1 cellular context compared by ENCODE assay signal in the genomic region with DNA sequence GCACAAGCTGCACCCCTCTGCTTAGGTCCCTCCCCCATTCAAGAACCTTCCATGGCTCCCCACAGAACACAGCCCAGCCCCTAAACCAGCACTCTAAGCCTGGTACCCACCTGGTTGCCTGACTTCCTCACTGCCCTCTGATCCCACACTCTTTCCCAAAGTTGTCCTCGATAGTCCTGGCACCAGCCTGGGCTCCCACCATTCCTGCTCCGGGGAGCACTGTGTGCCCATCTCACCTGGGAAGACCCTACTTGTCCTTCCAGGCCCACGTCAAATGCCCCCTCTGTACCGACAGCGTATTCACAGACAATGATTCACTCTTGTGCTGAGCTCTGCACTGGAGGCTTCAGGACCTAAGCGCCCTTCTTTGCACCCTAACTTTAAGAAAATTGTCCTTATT.
TF ChIP-seq lines count a peak whose summit lies in the region.

No MANE protein-coding gene starts in this region.

TF ChIP-seq in H1, 55 proteins besides CTCF, POLR2A, EP300 and RAD21 (continued from another document):
- TF ChIP-seq, protein P1, sequence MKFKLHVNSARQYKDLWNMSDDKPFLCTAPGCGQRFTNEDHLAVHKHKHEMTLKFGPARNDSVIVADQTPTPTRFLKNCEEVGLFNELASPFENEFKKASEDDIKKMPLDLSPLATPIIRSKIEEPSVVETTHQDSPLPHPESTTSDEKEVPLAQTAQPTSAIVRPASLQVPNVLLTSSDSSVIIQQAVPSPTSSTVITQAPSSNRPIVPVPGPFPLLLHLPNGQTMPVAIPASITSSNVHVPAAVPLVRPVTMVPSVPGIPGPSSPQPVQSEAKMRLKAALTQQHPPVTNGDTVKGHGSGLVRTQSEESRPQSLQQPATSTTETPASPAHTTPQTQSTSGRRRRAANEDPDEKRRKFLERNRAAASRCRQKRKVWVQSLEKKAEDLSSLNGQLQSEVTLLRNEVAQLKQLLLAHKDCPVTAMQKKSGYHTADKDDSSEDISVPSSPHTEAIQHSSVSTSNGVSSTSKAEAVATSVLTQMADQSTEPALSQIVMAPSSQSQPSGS (IDR thresholded peaks at IDR 0.05; ENCODE audit: low read length) = no peak
- TF ChIP-seq TBP (IDR thresholded peaks at IDR 0.05; ENCODE audit: low read depth, low read length) (no peak), RBBP5 (IDR thresholded peaks at IDR 0.05; ENCODE audit: borderline replicate concordance, low read depth, low read length) (no peak), KDM4A (IDR thresholded peaks at IDR 0.05; ENCODE audit: low read depth, low read length, severe bottlenecking) (no peak)
- TF ChIP-seq, protein P2, sequence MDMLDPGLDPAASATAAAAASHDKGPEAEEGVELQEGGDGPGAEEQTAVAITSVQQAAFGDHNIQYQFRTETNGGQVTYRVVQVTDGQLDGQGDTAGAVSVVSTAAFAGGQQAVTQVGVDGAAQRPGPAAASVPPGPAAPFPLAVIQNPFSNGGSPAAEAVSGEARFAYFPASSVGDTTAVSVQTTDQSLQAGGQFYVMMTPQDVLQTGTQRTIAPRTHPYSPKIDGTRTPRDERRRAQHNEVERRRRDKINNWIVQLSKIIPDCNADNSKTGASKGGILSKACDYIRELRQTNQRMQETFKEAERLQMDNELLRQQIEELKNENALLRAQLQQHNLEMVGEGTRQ (IDR thresholded peaks at IDR 0.05; ENCODE audit: low read length) = no peak
